ENCODE assay signal across 8 cellular contexts in genomic region chr6:73309534-73309783, GRCh38.
A peak's percentile ranks its signal among the peaks of the same experiment; 100 is the strongest.
DNase-seq lines count a peak whose midpoint lies in the region; ATAC-seq and TF ChIP-seq lines count a peak whose summit lies in the region.

No MANE protein-coding gene starts in this region.

- DNase-seq in LNCaP clone FGC (ENCODE audit: low read depth) (no peak), ecto neural progenitor cell (ENCODE audit: low spot score) (peak; percentile 71), nephron progenitor cell (no peak)

- H3K4me3 ChIP-seq in LNCaP clone FGC (ENCODE audit: low read depth, low read length) = peak overlapping the region; percentile 65

- H3K9me3 Mint-ChIP-seq in nephron progenitor cell = peaks cover 52% of the 10 kb centered on the region

- ATAC-seq in GM19395 (IDR thresholded peaks at IDR 0.05; ENCODE audit: unreplicated experiment) (peak; percentile 47), HG02870 (IDR thresholded peaks at IDR 0.05; ENCODE audit: unreplicated experiment) (no peak), GM18858 (IDR thresholded peaks at IDR 0.05; ENCODE audit: unreplicated experiment) (no peak), GM18517 (IDR thresholded peaks at IDR 0.05; ENCODE audit: unreplicated experiment) (no peak), GM21381 (IDR thresholded peaks at IDR 0.05; ENCODE audit: unreplicated experiment) (no peak)

- H3K36me3 Mint-ChIP-seq in nephron progenitor cell (ENCODE audit: low read depth) = peaks cover 46% of the 10 kb centered on the region

- H3K4me1 Mint-ChIP-seq in nephron progenitor cell = peaks cover 35% of the 10 kb centered on the region

- TF ChIP-seq CTCF in LNCaP clone FGC (IDR thresholded peaks at IDR 0.05; ENCODE audit: control insufficient read depth, extremely low read depth, insufficient read depth) (no peak), nephron progenitor cell (IDR thresholded peaks at IDR 0.05) (no peak)

- H3K27me3 Mint-ChIP-seq in nephron progenitor cell (ENCODE audit: low read depth, poor library complexity) = peaks cover 6% of the 10 kb centered on the region

- peak overlapping the region; percentile 94 for H3K27ac Mint-ChIP-seq in nephron progenitor cell

- H3K4me3 Mint-ChIP-seq in nephron progenitor cell = peak overlapping the region; percentile 96
